ENCODE assay signal across 11 cellular contexts in genomic region chr12:64616221-64616620, GRCh38. TPM values are rescaled to one million over a fixed set of nuclear protein-coding genes. Genes with fewer than 3 reads are reported as not detected.
A peak's percentile ranks its signal among the peaks of the same experiment; 100 is the strongest.
DNase-seq lines count a peak whose midpoint lies in the region; ATAC-seq and TF ChIP-seq lines count a peak whose summit lies in the region.
"Had no signal": no experiment of that assay in that cellular context is flagged by ENCODE, and none has a peak within 500 bp of the region (broad histone marks: within the 10 kb centered on the region; RNA-seq: fewer than 3 reads in every experiment).

No MANE protein-coding gene starts in this region.

- H3K14ac ChIP-seq in H9 (ENCODE audit: insufficient read depth, low read length) = no peak overlapping the region

- H3K23me2 ChIP-seq in H9 (ENCODE audit: insufficient read length, low read depth, low read length, poor library complexity, severe bottlenecking) = peaks cover 9% of the 10 kb centered on the region

- no peak overlapping the region for H3K18ac ChIP-seq in H9 (ENCODE audit: insufficient read length, low read depth, low read length)

- no peak overlapping the region for H3T11ph ChIP-seq in H9 (ENCODE audit: low read length)

- ATAC-seq in activated B cell treated with CpG ODN at 0.5 μM for 24 hours (ENCODE audit: low read depth) (no peak), GM19397 (IDR thresholded peaks at IDR 0.05; ENCODE audit: unreplicated experiment) (no peak)

- CTCF ChIA-PET in activated B cell treated with CpG ODN at 0.5 μM for 24 hours (lab: Charles Lee) = interaction anchor here (1.4 kb wide), 1 partner anchor 82 kb away, joined by 3 read pairs; no protein-coding TSS in a partner anchor

- H3K4me3 Mint-ChIP-seq in activated B cell treated with CpG ODN at 0.5 μM for 24 hours (peak overlapping the region; percentile 67), H9 (no peak overlapping the region)

- DNase-seq in GM03348 (ENCODE audit: low spot score) (peak; percentile 75), activated B cell treated with CpG ODN at 0.5 μM for 24 hours (no peak), globus pallidus (ENCODE audit: low spot score) (peak; percentile 50), stomach (no peak), glomerular visceral epithelial cell (ENCODE audit: extremely low spot score) (no peak), H9 (no peak)
- DNase-seq: activated naive CD4-positive, alpha-beta T cell treated with anti-CD3 and anti-CD28 coated beads, Interleukin-2, amount 50 U/mL, for 16 hours; GDM1; NCI-H82 had no signal

- no peak overlapping the region for H3K4me3 ChIP-seq in stomach

- peaks cover 17% of the 10 kb centered on the region for H3K79me1 ChIP-seq in H9 (ENCODE audit: insufficient read depth, low read depth, low read length, poor library complexity, severe bottlenecking)

- H3K27ac Mint-ChIP-seq in activated B cell treated with CpG ODN at 0.5 μM for 24 hours (peak overlapping the region; percentile 81), H9 (peak overlapping the region in 1 of 3 experiments; percentile 95; a peak in 2 of 7 replicates)
- H3K27ac Mint-ChIP-seq: progenitor cell of endocrine pancreas had no signal

- no peaks in the 10 kb centered on the region for H3K9me3 Mint-ChIP-seq in activated B cell treated with CpG ODN at 0.5 μM for 24 hours
- H3K9me3 Mint-ChIP-seq in H9 = no peaks in the 10 kb centered on the region

- H3K23ac ChIP-seq in H9 (ENCODE audit: insufficient read length, low read depth, low read length) = no peak overlapping the region

- no peak overlapping the region for H2BK5ac ChIP-seq in H9 (ENCODE audit: insufficient read length, low read length)

- peaks cover 83% of the 10 kb centered on the region for H3K4me1 Mint-ChIP-seq in activated B cell treated with CpG ODN at 0.5 μM for 24 hours
- peaks cover 28 to 35% of the 10 kb centered on the region in 2 experiments for H3K4me1 Mint-ChIP-seq in H9

- no peak overlapping the region for H3K9ac ChIP-seq in H9 (ENCODE audit: extremely low read depth, insufficient read length, low read length)

- no peak overlapping the region for H4K91ac ChIP-seq in H9 (ENCODE audit: insufficient read length, low read depth, low read length)

- H3K79me2 ChIP-seq in H9 (ENCODE audit: insufficient read depth, low read length) = peaks cover 34% of the 10 kb centered on the region; the same call in 1 of the 2 replicates

- no peak overlapping the region for H3K4me2 ChIP-seq in H9 (ENCODE audit: insufficient read depth, insufficient read length, low read length)

- H2AFZ ChIP-seq in H9 (ENCODE audit: low read length) = no peak overlapping the region

- H3K4me1 ChIP-seq in stomach (peaks cover 30 to 95% (median 67%) of the 10 kb centered on the region in 4 donors), H9 (ENCODE audit: insufficient read depth, low read length) (no peaks in the 10 kb centered on the region)

- no peak overlapping the region for H3K4ac ChIP-seq in H9 (ENCODE audit: low read depth, low read length)

- H3K27me3 Mint-ChIP-seq in activated B cell treated with CpG ODN at 0.5 μM for 24 hours (no peaks in the 10 kb centered on the region), H9 (ENCODE audit: low read depth) (no peaks in the 10 kb centered on the region)
- H3K27me3 Mint-ChIP-seq: progenitor cell of endocrine pancreas had no signal

- H3K27me3 ChIP-seq in stomach (no peaks in the 10 kb centered on the region), H9 (ENCODE audit: insufficient read depth, low read length) (no peaks in the 10 kb centered on the region)

- H4K8ac ChIP-seq in H9 (replicated peaks; ENCODE audit: insufficient read length, low read depth, low read length) = no peak overlapping the region

- WGBS in stomach, 5 donors = 30 to 38% (median 33%) methylated on average over 3 of the region's 3 CpGs
- WGBS in H9 (ENCODE audit: extremely low coverage, insufficient read length, low lambda C conversion rate) = no CpG with 5 or more reads among the region's 3 CpGs

- no peak overlapping the region for H2BK15ac ChIP-seq in H9 (ENCODE audit: low read depth, low read length)

- no peak for TF ChIP-seq EP300 in stomach (IDR thresholded peaks at IDR 0.05)

- no peak overlapping the region for H2BK120ac ChIP-seq in H9 (ENCODE audit: low read depth, low read length, poor library complexity, severe bottlenecking)

- peak overlapping the region in 4 of 5 donors; percentile 30 to 72 (median 56) for H3K27ac ChIP-seq in stomach
- H3K27ac ChIP-seq in H9 (ENCODE audit: insufficient read length, low read depth, low read length) = no peak overlapping the region

- H3K36me3 Mint-ChIP-seq in activated B cell treated with CpG ODN at 0.5 μM for 24 hours (ENCODE audit: low read depth) (peaks cover 60% of the 10 kb centered on the region), H9 (ENCODE audit: insufficient read depth in 1 of 3, low read depth in 3 of 3) (peaks cover 4 to 23% (median 13%) of the 10 kb centered on the region in 3 experiments; a peak in 6 of 7 replicates)

- no peak overlapping the region for H2BK20ac ChIP-seq in H9 (ENCODE audit: low read depth, low read length, poor library complexity, severe bottlenecking)

- TF ChIP-seq CTCF in activated B cell treated with CpG ODN at 0.5 μM for 24 hours (IDR thresholded peaks at IDR 0.05) (no peak), stomach (IDR thresholded peaks at IDR 0.05) (no peak), H9 (conservative IDR thresholded peaks at IDR 0.05) (no peak)

- H4K5ac ChIP-seq in H9 (ENCODE audit: insufficient read length, low read depth, low read length) = no peak overlapping the region

- H3K36me3 ChIP-seq in stomach = no peaks in the 10 kb centered on the region

- no peak overlapping the region for H2BK12ac ChIP-seq in H9 (ENCODE audit: insufficient read length, low read depth, low read length)

- H3K9me3 ChIP-seq in stomach (no peaks in the 10 kb centered on the region), H9 (ENCODE audit: control insufficient read depth, low read depth, low read length) (no peaks in the 10 kb centered on the region)

- intact Hi-C loops in activated B cell treated with CpG ODN at 0.5 μM for 24 hours (cut with micrococcal nuclease) = no loop called here
- intact Hi-C loops in stomach (cut with DNase I; ENCODE audit: low total_unique reads) = loop anchor here (10.0 kb wide), 1 partner anchor 59 kb away; no protein-coding TSS in a partner anchor

- POLR2A ChIA-PET in activated B cell treated with CpG ODN at 0.5 μM for 24 hours (lab: Charles Lee) = interaction anchor here (0.6 to 11.4 kb wide), 3 partner anchors 7 to 24 kb away, joined by 3 to 256 read pairs (median 3); no protein-coding TSS in a partner anchor

- TF ChIP-seq POLR2A in stomach (IDR thresholded peaks at IDR 0.05) = no peak

- no peaks in the 10 kb centered on the region for H4K20me1 ChIP-seq in H9 (ENCODE audit: control insufficient read depth, insufficient read depth, insufficient read length)

- H3K56ac ChIP-seq in H9 (ENCODE audit: insufficient read length, low read depth, low read length) = no peak overlapping the region

- H2AK5ac ChIP-seq in H9 (ENCODE audit: insufficient read length, low read length) = no peak overlapping the region

RNA-seq across cellular contexts. Expression of gene RASSF3, which starts 5.9 kb away (rescaled TPM):
- 90.9 and 95.7 TPM in 2 replicates for total RNA-seq in activated B cell treated with CpG ODN at 0.5 μM for 24 hours
- total RNA-seq in stomach = 100 to 1,000 TPM in 1 of 5 donors, 10 to 100 TPM in 4; 34.4 to 109 (median 61.0) TPM
- polyA plus RNA-seq in stomach = 10 to 100 TPM; 29.3 to 68.2 (median 48.6) TPM
- 45.1 and 45.9 TPM in 2 replicates for total RNA-seq in H9 (2021)

Comparison
In these comparisons a context has a peak if more than half of its experiments do, and no peak if none do; other contexts are left out.
1. DNase-seq: peak in GM03348 (single experiment) and globus pallidus (single experiment); none in activated B cell treated with CpG ODN at 0.5 μM for 24 hours (single experiment), stomach (single experiment), glomerular visceral epithelial cell (single experiment) and H9 (single experiment).